5 cellular contexts compared by ENCODE assay signal in the genomic region with DNA sequence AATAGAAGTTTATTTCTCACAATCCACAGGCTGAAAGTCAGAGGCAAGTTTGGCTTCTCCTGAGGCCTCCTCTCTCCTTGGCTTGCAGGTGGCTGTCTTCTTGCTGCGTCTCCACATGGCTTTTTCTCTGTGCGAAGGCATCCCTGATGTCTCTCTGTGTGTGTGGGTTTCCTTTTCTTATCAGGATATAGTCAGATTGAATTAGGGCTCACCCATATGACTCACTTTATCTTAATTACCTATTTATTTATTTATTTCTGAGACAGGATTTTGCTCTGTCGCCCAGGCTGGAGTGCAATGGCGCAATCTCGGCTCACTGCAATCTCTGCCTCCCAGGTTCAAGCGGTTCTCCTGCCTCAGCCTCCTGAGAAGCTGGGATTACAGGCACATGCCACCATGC. TPM values are rescaled to one million over a fixed set of nuclear protein-coding genes. Genes with fewer than 3 reads are reported as not detected.
"Had no signal": no experiment of that assay in that cellular context is flagged by ENCODE, and none has a peak within 500 bp of the region (broad histone marks: within the 10 kb centered on the region; RNA-seq: fewer than 3 reads in every experiment).

No MANE protein-coding gene starts in this region.

RNA-seq across cellular contexts. Expression of a gene that starts 30.7 kb away (rescaled TPM):
- total RNA-seq: LHCN-M2; SK-MEL-5; T-cell; T-helper 2 cell treated with Interferon-gamma antibody and Interleukin-4, amounts not matched to agents 100 ng/mL and 5 ng/mL, for 36 hours had no signal
- polyA plus RNA-seq: IgD-negative memory B cell had no signal
